Comparison of ENCODE assay signal across 11 cellular contexts in the genomic region with DNA sequence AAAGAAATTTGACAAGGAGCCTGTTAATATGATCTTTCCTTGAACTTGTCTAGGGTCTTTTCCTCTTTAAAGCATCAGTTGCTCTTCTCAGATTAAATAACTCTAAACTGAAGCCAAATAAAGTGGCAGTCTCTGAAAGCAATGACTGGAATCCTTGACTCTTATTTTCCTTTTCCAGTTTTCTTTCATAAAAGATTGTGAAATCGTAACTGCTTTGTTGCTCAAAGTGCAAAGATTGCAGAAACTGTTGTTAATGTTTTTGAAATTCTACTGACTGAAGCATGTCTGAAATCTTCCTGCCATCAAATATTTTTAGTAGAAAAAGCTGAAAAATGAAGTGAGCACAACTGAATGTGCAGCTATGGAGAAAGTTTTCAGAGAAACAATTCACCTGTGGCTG. TPM values are rescaled to one million over a fixed set of nuclear protein-coding genes. Genes with fewer than 3 reads are reported as not detected.
DNase-seq lines count a peak whose midpoint lies in the region; ATAC-seq, FAIRE-seq and TF ChIP-seq lines count a peak whose summit lies in the region.
"Had no signal": no experiment of that assay in that cellular context is flagged by ENCODE, and none has a peak within 500 bp of the region (broad histone marks: within the 10 kb centered on the region; RNA-seq: fewer than 3 reads in every experiment).

No MANE protein-coding gene starts in this region.

- H3K27me3 ChIP-seq in Caco-2 (replicated peaks; ENCODE audit: control insufficient read depth, insufficient read depth, low read length): no peaks in the 10 kb centered on the region
- H3K27me3 ChIP-seq in Loucy (ENCODE audit: insufficient read depth, low read length, poor library complexity, severe bottlenecking): no peaks in the 10 kb centered on the region
- no peaks in the 10 kb centered on the region for H3K27me3 ChIP-seq in K562 (ENCODE audit: control insufficient read depth in 2 of 2, insufficient read depth in 2 of 2, low read length in 2 of 2)

- H2AFZ ChIP-seq in Loucy (ENCODE audit: low read length) (no peak overlapping the region), K562 (ENCODE audit: low read depth, low read length) (peak overlapping the region; percentile 68; the same call in 1 of the 2 replicates)

- H3K4me2 ChIP-seq in Loucy (ENCODE audit: low read depth, low read length, poor library complexity, severe bottlenecking) (peak overlapping the region; percentile 85), K562 (ENCODE audit: insufficient read depth, low read length) (peak overlapping the region; percentile 51)

- TF ChIP-seq RAD21 in K562 (CRISPR knock-in tag; conservative IDR thresholded peaks at IDR 0.05 in 1 of 2, IDR thresholded peaks at IDR 0.05 in 1 of 2): no peak

- no peak for DNase-seq in Caco-2
- DNase-seq in K562 (ENCODE audit: extremely low read depth in 1 of 4, low spot score in 3 of 4): no peak
- DNase-seq in neural crest cell (ENCODE audit: low read depth, low spot score): no peak
- no peak for DNase-seq in DMS53 treated with DMSO at 0.1 percent for 48 hours (lab: John Stamatoyannopoulos, UW; ENCODE audit: unreplicated experiment)
- no peak for DNase-seq in stimulated activated CD4-positive, alpha-beta T cell treated with anti-CD3 and anti-CD28 coated beads, Interleukin-2, amount 100 ng/mL, for 24 hours
- DNase-seq: NCI-H526 treated with DMSO at 0.1 percent for 48 hours had no signal

- POLR2A ChIA-PET in Caco-2 (lab: Charles Lee) (no interaction called here), K562 (lab: Yijun Ruan, JAX) (interaction anchor here (0.6 kb wide), 1 partner anchor 277 kb away, joined by 4 read pairs; no protein-coding TSS in a partner anchor)

- H4K20me1 ChIP-seq in Loucy (ENCODE audit: insufficient read depth, low read length, poor library complexity, severe bottlenecking) (peaks cover 42% of the 10 kb centered on the region), K562 (replicated peaks; ENCODE audit: control insufficient read depth, insufficient read depth, low read length) (peaks cover 5% of the 10 kb centered on the region; the same call in 1 of the 2 replicates)

- H3K9ac ChIP-seq in Loucy (ENCODE audit: low read depth, low read length, poor library complexity, severe bottlenecking) (peak overlapping the region; percentile 39), K562 (ENCODE audit: insufficient read depth in 1 of 2, low read depth in 2 of 2, low read length in 2 of 2) (peak overlapping the region in 1 of 2 experiments; percentile 61; a peak in 2 of 4 replicates)

- no peak overlapping the region for H3K27ac Mint-ChIP-seq in Caco-2 (ENCODE audit: unreplicated experiment)
- H3K27ac Mint-ChIP-seq in neural crest cell (ENCODE audit: unreplicated experiment): no peak overlapping the region

- peaks cover 73% of the 10 kb centered on the region for H3K79me2 ChIP-seq in Loucy (ENCODE audit: insufficient read depth, low read length)
- peaks cover 50% of the 10 kb centered on the region for H3K79me2 ChIP-seq in K562 (ENCODE audit: control insufficient read depth, insufficient read depth, low read length)

- H3K4me3 ChIP-seq in Caco-2 (ENCODE audit: low read depth, low read length) (no peak overlapping the region), Loucy (ENCODE audit: low read length, poor library complexity, severe bottlenecking) (peak overlapping the region; percentile 96), K562 (peak overlapping the region; percentile 21; the same call in 1 of the 2 replicates)

- in situ Hi-C loops in K562 (cut with MboI): no loop called here

- no peaks in the 10 kb centered on the region; the same call in 1 of the 2 replicates for H3K36me3 ChIP-seq in Caco-2 (ENCODE audit: control insufficient read depth, insufficient read depth, low read length)
- H3K36me3 ChIP-seq in Loucy (ENCODE audit: insufficient read depth, low read length): peaks cover 11% of the 10 kb centered on the region; the same call in 1 of the 2 replicates
- H3K36me3 ChIP-seq in K562 (ENCODE audit: control insufficient read depth, insufficient read depth, low read length): peaks cover 8% of the 10 kb centered on the region; the same call in 1 of the 3 replicates

- BruUV-seq in Caco-2 (replicated peaks; lab: Mats Ljungman, UMichigan) (no TSS peak), K562 (replicated peaks; lab: Mats Ljungman, UMichigan) (no TSS peak)

- H3K27ac ChIP-seq in K562 (ENCODE audit: extremely low read depth, low read depth, low read length): peak overlapping the region; percentile 42
- H3K27ac ChIP-seq: epithelial cell of prostate had no signal

- H3K27me3 Mint-ChIP-seq in Caco-2 (ENCODE audit: insufficient read depth, unreplicated experiment) (no peaks in the 10 kb centered on the region), neural crest cell (ENCODE audit: low read depth) (no peaks in the 10 kb centered on the region)

- H3K4me1 Mint-ChIP-seq in Caco-2 (ENCODE audit: low read depth, unreplicated experiment) (peaks cover 12% of the 10 kb centered on the region), neural crest cell (peaks cover 38% of the 10 kb centered on the region)

- CTCF ChIA-PET in Caco-2 (lab: Charles Lee) (no interaction called here), K562 (lab: Yijun Ruan, JAX; ENCODE audit: low intra/inter-chr PET ratio) (interaction anchor here (0.7 kb wide), 1 partner anchor 616 kb away, joined by 3 read pairs; no protein-coding TSS in a partner anchor)

- no peak for TF ChIP-seq EP300 in K562 (IDR thresholded peaks at IDR 0.05; ENCODE audit: low read length)

- H3K9me2 ChIP-seq in Loucy (replicated peaks; ENCODE audit: low read depth, low read length): no peaks in the 10 kb centered on the region

- no peaks in the 10 kb centered on the region for H3K9me1 ChIP-seq in K562 (ENCODE audit: control insufficient read depth, insufficient read depth, low read length)

- H3K9me3 Mint-ChIP-seq in Caco-2 (ENCODE audit: unreplicated experiment) (no peaks in the 10 kb centered on the region), neural crest cell (no peaks in the 10 kb centered on the region)

- 44% methylated on average over 1 of the region's 1 CpG for WGBS in K562 (ENCODE audit: insufficient coverage, low coverage, missing lambda C conversion rate)

- H3F3A ChIP-seq in Loucy (ENCODE audit: low read depth): no peaks in the 10 kb centered on the region

- TF ChIP-seq POLR2A in K562 (conservative IDR thresholded peaks at IDR 0.05): no peak

- H3K4me1 ChIP-seq in Caco-2 (peaks cover 9% of the 10 kb centered on the region; the same call in 1 of the 2 replicates), Loucy (ENCODE audit: insufficient read depth, low read length, poor library complexity, severe bottlenecking) (peaks cover 42% of the 10 kb centered on the region), K562 (replicated peaks in 1 of 2; ENCODE audit: control insufficient read depth in 2 of 2, insufficient read depth in 2 of 2, low read length in 2 of 2) (peaks cover 6 to 7% of the 10 kb centered on the region in 2 experiments; a peak in 4 of 5 replicates)

- FAIRE-seq in K562 (lab: Jason Lieb, UNC): no peak
- FAIRE-seq: bronchial epithelial cell, GM18507 had no signal

- intact Hi-C loops in Caco-2 (cut with micrococcal nuclease; ENCODE audit: unreplicated experiment) (no loop called here), K562 (cut with micrococcal nuclease) (no loop called here)

- H3K36me3 Mint-ChIP-seq in Caco-2 (ENCODE audit: insufficient read depth, unreplicated experiment): peaks cover 19% of the 10 kb centered on the region
- no peaks in the 10 kb centered on the region for H3K36me3 Mint-ChIP-seq in neural crest cell (ENCODE audit: low read depth)

- ATAC-seq in K562 (no peak), GM21390 (IDR thresholded peaks at IDR 0.05; ENCODE audit: unreplicated experiment) (no peak)

- H3K4me3 Mint-ChIP-seq in Caco-2 (ENCODE audit: unreplicated experiment): peak overlapping the region; percentile 94
- peak overlapping the region; percentile 45 for H3K4me3 Mint-ChIP-seq in neural crest cell

- no peaks in the 10 kb centered on the region for H3K9me3 ChIP-seq in Caco-2
- no peaks in the 10 kb centered on the region for H3K9me3 ChIP-seq in Loucy (ENCODE audit: insufficient read depth, low read depth, low read length)
- no peaks in the 10 kb centered on the region for H3K9me3 ChIP-seq in K562 (replicated peaks; ENCODE audit: control insufficient read depth, insufficient read depth, low read depth, low read length)

- no peak for TF ChIP-seq CTCF in Caco-2 (IDR thresholded peaks at IDR 0.05; ENCODE audit: insufficient read depth in 1 of 2, low read depth in 1 of 2, low read length in 1 of 2, severe bottlenecking in 1 of 2, unreplicated experiment in 1 of 2)
- no peak for TF ChIP-seq CTCF in Loucy (conservative IDR thresholded peaks at IDR 0.05; ENCODE audit: low read length)
- no peak for TF ChIP-seq CTCF in K562 (IDR thresholded peaks at IDR 0.05 in 2 of 3, conservative IDR thresholded peaks at IDR 0.05 in 1 of 3; ENCODE audit: insufficient read depth in 2 of 3, low read depth in 1 of 3, low read length in 3 of 3)
- TF ChIP-seq CTCF in neural crest cell (conservative IDR thresholded peaks at IDR 0.05): no peak

RNA-seq across cellular contexts. Expression of a gene that starts 1.9 kb away (rescaled TPM):
- total RNA-seq in Caco-2 (2022): 35.8 and 38.1 TPM in 2 replicates
- total RNA-seq in K562 (2011; cell fraction: chromatin; rRNA removed; ENCODE audit: low replicate concordance): 20.6 and 46.6 TPM in 2 replicates
- 12.7 and 17.6 TPM in 2 replicates for total RNA-seq in K562 (2011; cell fraction: nucleolus; rRNA removed)
- total RNA-seq in K562 (2011; cell fraction: nucleoplasm; rRNA removed): 41.3 and 52.2 TPM in 2 replicates
- total RNA-seq in K562 (2014; rRNA removed): 7.0 TPM in 2 replicates
- 12.6 and 13.7 TPM in 2 replicates for total RNA-seq in K562 (2014; rRNA removed; fragmentation: Illumina TruSeq; extraction: Trizol)
- 13.8 and 15.3 TPM in 2 replicates for total RNA-seq in K562 (2015; rRNA removed; fragmentation: Illumina TruSeq; extraction: Trizol)
- 8.6 and 9.0 TPM in 2 replicates for total RNA-seq in K562 (2021)
- polyA plus RNA-seq in K562 (2011; rRNA removed): 14.3 and 14.5 TPM in 2 replicates
- 3.5 and 12.3 TPM in 2 replicates for polyA plus RNA-seq in K562 (2011; cell fraction: cytosol; rRNA removed)
- polyA plus RNA-seq in K562 (2011; cell fraction: nucleus; rRNA removed): 25.4 and 32.7 TPM in 2 replicates
- polyA plus RNA-seq in K562 (2012): 9.3 and 12.7 TPM in 2 replicates
- polyA plus RNA-seq in K562 (2014; fragmentation: Illumina TruSeq; extraction: Trizol): 8.1 and 8.8 TPM in 2 replicates
- 1 to 10 TPM; 5.5 to 7.4 TPM for polyA plus RNA-seq in K562 (2014; fragmentation: Nextera tagmentation; extraction: Ambion mirVana)
- polyA plus RNA-seq in K562 (2014; rRNA removed): 9.9 and 11.7 TPM in 2 replicates
- polyA minus RNA-seq in K562 (2011; rRNA and poly(A)+ RNA removed): 16.5 and 24.0 TPM in 2 replicates
- 2.8 and 3.4 TPM in 2 replicates for polyA minus RNA-seq in K562 (2011; cell fraction: cytosol; rRNA and poly(A)+ RNA removed)
- polyA minus RNA-seq in K562 (2011; cell fraction: nucleus; rRNA and poly(A)+ RNA removed): 15.8 and 28.2 TPM in 2 replicates
- 23.9 and 24.4 TPM in 2 replicates for total RNA-seq in neural crest cell

RNA-seq across cellular contexts. Expression of a gene that starts 2.3 kb away (rescaled TPM):
- total RNA-seq in Caco-2 (2022) (75.6 and 85.0 TPM in 2 replicates), K562 (2014; rRNA removed) (6.6 and 9.2 TPM in 2 replicates), K562 (2014; rRNA removed; fragmentation: Illumina TruSeq; extraction: Trizol) (9.7 and 10.8 TPM in 2 replicates), K562 (2015; rRNA removed; fragmentation: Illumina TruSeq; extraction: Trizol) (7.4 and 9.3 TPM in 2 replicates), K562 (2021) (30.5 and 36.2 TPM in 2 replicates), neural crest cell (67.3 and 67.4 TPM in 2 replicates)
- 18.8 and 64.4 TPM in 2 replicates for total RNA-seq in K562 (2011; cell fraction: chromatin; rRNA removed; ENCODE audit: low replicate concordance)
- total RNA-seq in K562 (2011; cell fraction: nucleolus; rRNA removed): 7.7 and 13.3 TPM in 2 replicates
- 28.7 and 43.1 TPM in 2 replicates for total RNA-seq in K562 (2011; cell fraction: nucleoplasm; rRNA removed)
- polyA plus RNA-seq in K562 (2011; rRNA removed) (9.6 and 21.4 TPM in 2 replicates), K562 (2014; fragmentation: Illumina TruSeq; extraction: Trizol) (25.5 and 30.5 TPM in 2 replicates), K562 (2014; fragmentation: Nextera tagmentation; extraction: Ambion mirVana) (10 to 100 TPM; 10.4 to 10.5 TPM), K562 (2014; rRNA removed) (14.8 and 15.2 TPM in 2 replicates)
- polyA plus RNA-seq in K562 (2011; cell fraction: cytosol; rRNA removed): 10.0 and 17.9 TPM in 2 replicates
- 37.3 and 48.0 TPM in 2 replicates for polyA plus RNA-seq in K562 (2011; cell fraction: nucleus; rRNA removed)
- polyA plus RNA-seq in K562 (2012): 15.0 and 15.1 TPM in 2 replicates
- 13.9 and 17.9 TPM in 2 replicates for polyA minus RNA-seq in K562 (2011; rRNA and poly(A)+ RNA removed)
- polyA minus RNA-seq in K562 (2011; cell fraction: cytosol; rRNA and poly(A)+ RNA removed): 13.1 and 16.5 TPM in 2 replicates
- 20.9 and 27.4 TPM in 2 replicates for polyA minus RNA-seq in K562 (2011; cell fraction: nucleus; rRNA and poly(A)+ RNA removed)

RNA-seq across cellular contexts. Expression of a gene that starts 49.6 kb away (rescaled TPM):
- total RNA-seq in Caco-2 (2022): 0.16 and 0.43 TPM in 2 replicates
- total RNA-seq in K562 (2011; cell fraction: chromatin; rRNA removed; ENCODE audit: low replicate concordance): not detected in 2 replicates
- total RNA-seq in K562 (2011; cell fraction: nucleolus; rRNA removed): not detected in 2 replicates
- total RNA-seq in K562 (2011; cell fraction: nucleoplasm; rRNA removed): not detected in 2 replicates
- total RNA-seq in K562 (2014; rRNA removed): not detected in 2 replicates
- total RNA-seq in K562 (2014; rRNA removed; fragmentation: Illumina TruSeq; extraction: Trizol): not detected in 2 replicates
- total RNA-seq in K562 (2015; rRNA removed; fragmentation: Illumina TruSeq; extraction: Trizol): not detected in 2 replicates
- total RNA-seq in K562 (2021): not detected in 2 replicates
- polyA plus RNA-seq in K562 (2011; rRNA removed): not detected in 2 replicates
- polyA plus RNA-seq in K562 (2011; cell fraction: cytosol; rRNA removed): not detected in 2 replicates
- polyA plus RNA-seq in K562 (2011; cell fraction: nucleus; rRNA removed): not detected in 2 replicates
- not detected in 2 replicates for polyA plus RNA-seq in K562 (2012)
- polyA plus RNA-seq in K562 (2014; fragmentation: Illumina TruSeq; extraction: Trizol): not detected in 2 replicates
- polyA plus RNA-seq in K562 (2014; fragmentation: Nextera tagmentation; extraction: Ambion mirVana): under 1 TPM in 1 of 2 experiments, not detected in 1; 0.04 TPM
- polyA plus RNA-seq in K562 (2014; rRNA removed): not detected in 2 replicates
- not detected in 2 replicates for polyA minus RNA-seq in K562 (2011; rRNA and poly(A)+ RNA removed)
- polyA minus RNA-seq in K562 (2011; cell fraction: cytosol; rRNA and poly(A)+ RNA removed): not detected in 2 replicates
- not detected in 2 replicates for polyA minus RNA-seq in K562 (2011; cell fraction: nucleus; rRNA and poly(A)+ RNA removed)
- not detected in 2 replicates for total RNA-seq in neural crest cell
- total RNA-seq: bronchial epithelial cell had no signal
